ENCODE assay signal across 38 cellular contexts in genomic region chr10:3578682-3579081, GRCh38.
"Had no signal": no experiment of that assay in that cellular context is flagged by ENCODE, and none has a peak within 500 bp of the region (broad histone marks: within the 10 kb centered on the region; RNA-seq: fewer than 3 reads in every experiment).

No MANE protein-coding gene starts in this region.

- DNase-seq: activated effector memory CD4-positive, alpha-beta T cell treated with anti-CD3 and anti-CD28 coated beads, Interleukin-2, amount 50 U/mL, for 16 hours; activated effector memory CD4-positive, alpha-beta T cell treated with Interleukin-2 at 50 U/mL for 16 hours; activated gamma-delta T cell; activated gamma-delta T cell treated with Interleukin-2 at 50 U/mL for 16 hours; activated naive CD4-positive, alpha-beta T cell; activated naive CD4-positive, alpha-beta T cell treated with anti-CD3 and anti-CD28 coated beads, Interleukin-2, amount 50 U/mL, for 16 hours; activated naive CD4-positive, alpha-beta T cell treated with Interleukin-2 at 50 U/mL for 16 hours; activated naive CD8-positive, alpha-beta T cell treated with anti-CD3 and anti-CD28 coated beads for 36 hours; activated naive CD8-positive, alpha-beta T cell treated with anti-CD3 and anti-CD28 coated beads, Interleukin-2, amount 10 ng/mL, durations not matched to agents 7 days and 5 days; activated naive CD8-positive, alpha-beta T cell treated with anti-CD3 and anti-CD28 coated beads, Interleukin-2, amount 50 U/mL, for 24 hours; activated T-cell treated with anti-CD3 and anti-CD28 coated beads, Interleukin-2, amount 50 U/mL, for 1 hour; activated T-cell treated with anti-CD3 and anti-CD28 coated beads, Interleukin-2, amount 50 U/mL, for 24 hours; activated T-cell treated with anti-CD3 and anti-CD28 coated beads, Interleukin-2, amount 50 U/mL, for 4 hours; activated T-cell treated with anti-CD3 and anti-CD28 coated beads, Interleukin-2, amount 50 U/mL, for 48 hours; activated T-cell treated with anti-CD3 and anti-CD28 coated beads, Interleukin-2, amount 50 U/mL, for 72 hours; adrenal gland; amniotic stem cell; amygdala; anterior cingulate cortex; aorta; body of pancreas; brain microvascular endothelial cell; caudate nucleus; central memory CD4-positive, alpha-beta T cell; cerebellar nuclear complex had no signal

- H3K27me3 ChIP-seq: adrenal gland, ascending aorta, body of pancreas, brain microvascular endothelial cell, breast epithelium, cardiac muscle cell had no signal

- H3K27ac Mint-ChIP-seq: activated naive CD4-positive, alpha-beta T cell treated with anti-CD3 and anti-CD28 coated beads, Interleukin-2, amount 50 U/mL, for 24 hours; activated naive CD8-positive, alpha-beta T cell; activated naive CD8-positive, alpha-beta T cell treated with anti-CD3 and anti-CD28 coated beads for 36 hours; activated naive CD8-positive, alpha-beta T cell treated with anti-CD3 and anti-CD28 coated beads, Interleukin-2, amount 10 ng/mL, durations not matched to agents 7 days and 5 days; activated naive CD8-positive, alpha-beta T cell treated with anti-CD3 and anti-CD28 coated beads, Interleukin-2, amount 50 U/mL, for 24 hours; activated T-cell treated with anti-CD3 and anti-CD28 coated beads, Interleukin-2, amount 50 U/mL, for 24 hours; activated T-helper 1 cell treated with anti-CD3 and anti-CD28 coated beads, Interleukin-12 subunit alpha, Interleukin-12 subunit beta, Interleukin-2, Interleukin-4 antibody, amounts not matched to agents 30 ng/mL and 10 ng/mL and 1 ng/mL, durations not matched to agents 14 hours and 24 hours and 36 hours; activated T-helper 2 cell treated with anti-CD3 and anti-CD28 coated beads, Interferon-gamma antibody, Interleukin-2, Interleukin-4, amounts not matched to agents 10 μg/mL and 5 μg/mL and 100 μg/mL, durations not matched to agents 14 hours and 24 hours and 36 hours; brain had no signal

- H3K4me3 Mint-ChIP-seq: activated naive CD4-positive, alpha-beta T cell treated with anti-CD3 and anti-CD28 coated beads, Interleukin-2, amount 50 U/mL, for 24 hours; activated naive CD8-positive, alpha-beta T cell; activated naive CD8-positive, alpha-beta T cell treated with anti-CD3 and anti-CD28 coated beads for 36 hours; activated naive CD8-positive, alpha-beta T cell treated with anti-CD3 and anti-CD28 coated beads, Interleukin-2, amount 10 ng/mL, durations not matched to agents 7 days and 5 days; activated naive CD8-positive, alpha-beta T cell treated with anti-CD3 and anti-CD28 coated beads, Interleukin-2, amount 50 U/mL, for 24 hours; activated T-cell treated with anti-CD3 and anti-CD28 coated beads, Interleukin-2, amount 50 U/mL, for 24 hours; activated T-cell treated with anti-CD3 and anti-CD28 coated beads, Interleukin-2, amount 50 U/mL, for 4 hours; activated T-cell treated with anti-CD3 and anti-CD28 coated beads, Interleukin-2, amount 50 U/mL, for 72 hours; activated T-helper 1 cell treated with anti-CD3 and anti-CD28 coated beads, Interleukin-12 subunit alpha, Interleukin-12 subunit beta, Interleukin-2, Interleukin-4 antibody, amounts not matched to agents 30 ng/mL and 10 ng/mL and 1 ng/mL, durations not matched to agents 14 hours and 24 hours and 36 hours; activated T-helper 17 cell treated with anti-CD3 and anti-CD28 coated beads, Interleukin-2, amount 50 U/mL, for 72 hours; brain; central memory CD8-positive, alpha-beta T cell had no signal

- H3K9me3 ChIP-seq: adrenal gland, ascending aorta, body of pancreas, breast epithelium had no signal

- H3K36me3 Mint-ChIP-seq: activated naive CD4-positive, alpha-beta T cell treated with anti-CD3 and anti-CD28 coated beads, Interleukin-2, amount 50 U/mL, for 24 hours; activated naive CD4-positive, alpha-beta T cell treated with anti-CD3 and anti-CD28 coated beads, Interleukin-2, amount 50 U/mL, for 72 hours; activated naive CD8-positive, alpha-beta T cell; activated naive CD8-positive, alpha-beta T cell treated with anti-CD3 and anti-CD28 coated beads for 36 hours; activated naive CD8-positive, alpha-beta T cell treated with anti-CD3 and anti-CD28 coated beads, Interleukin-2, amount 10 ng/mL, durations not matched to agents 7 days and 5 days; brain had no signal

- H3K9me3 Mint-ChIP-seq: activated naive CD4-positive, alpha-beta T cell treated with anti-CD3 and anti-CD28 coated beads, Interleukin-2, amount 50 U/mL, for 24 hours; activated naive CD4-positive, alpha-beta T cell treated with anti-CD3 and anti-CD28 coated beads, Interleukin-2, amount 50 U/mL, for 72 hours; activated naive CD8-positive, alpha-beta T cell treated with anti-CD3 and anti-CD28 coated beads for 36 hours; activated naive CD8-positive, alpha-beta T cell treated with anti-CD3 and anti-CD28 coated beads, Interleukin-2, amount 10 ng/mL, durations not matched to agents 7 days and 5 days; activated naive CD8-positive, alpha-beta T cell treated with anti-CD3 and anti-CD28 coated beads, Interleukin-2, amount 50 U/mL, for 24 hours; activated T-cell treated with anti-CD3 and anti-CD28 coated beads, Interleukin-2, amount 50 U/mL, for 24 hours; activated T-cell treated with anti-CD3 and anti-CD28 coated beads, Interleukin-2, amount 50 U/mL, for 4 hours; activated T-cell treated with anti-CD3 and anti-CD28 coated beads, Interleukin-2, amount 50 U/mL, for 72 hours; activated T-helper 1 cell treated with anti-CD3 and anti-CD28 coated beads, Interleukin-12 subunit alpha, Interleukin-12 subunit beta, Interleukin-2, Interleukin-4 antibody, amounts not matched to agents 30 ng/mL and 10 ng/mL and 1 ng/mL, durations not matched to agents 14 hours and 24 hours and 36 hours; activated T-helper 17 cell treated with anti-CD3 and anti-CD28 coated beads, Interleukin-2, amount 50 U/mL, for 72 hours; activated T-helper 2 cell treated with anti-CD3 and anti-CD28 coated beads, Interferon-gamma antibody, Interleukin-2, Interleukin-4, amounts not matched to agents 10 μg/mL and 5 μg/mL and 100 μg/mL, durations not matched to agents 14 hours and 24 hours and 36 hours; brain; central memory CD8-positive, alpha-beta T cell had no signal

- FAIRE-seq: astrocyte, bronchial epithelial cell had no signal

- H3K4me1 Mint-ChIP-seq: activated naive CD8-positive, alpha-beta T cell treated with anti-CD3 and anti-CD28 coated beads for 36 hours; activated naive CD8-positive, alpha-beta T cell treated with anti-CD3 and anti-CD28 coated beads, Interleukin-2, amount 50 U/mL, for 24 hours; central memory CD8-positive, alpha-beta T cell had no signal

- H3K4me1 ChIP-seq: adrenal gland, ascending aorta, body of pancreas, breast epithelium had no signal

- H3K36me3 ChIP-seq: adrenal gland, ascending aorta, brain microvascular endothelial cell, breast epithelium, cardiac muscle cell had no signal

- H3K27me3 Mint-ChIP-seq: activated T-helper 17 cell treated with anti-CD3 and anti-CD28 coated beads, Interleukin-2, amount 50 U/mL, for 72 hours; brain had no signal

- H3K27ac ChIP-seq: adrenal gland, ascending aorta, body of pancreas, brain microvascular endothelial cell, breast epithelium, cardiac muscle cell had no signal

- ATAC-seq: activated naive CD4-positive, alpha-beta T cell treated with anti-CD3 and anti-CD28 coated beads, Interleukin-2, amount 50 U/mL, for 72 hours; activated naive CD8-positive, alpha-beta T cell treated with anti-CD3 and anti-CD28 coated beads, Interleukin-2, amount 50 U/mL, for 24 hours; activated T-cell treated with anti-CD3 and anti-CD28 coated beads, Interleukin-2, amount 50 U/mL, for 4 hours; activated T-cell treated with anti-CD3 and anti-CD28 coated beads, Interleukin-2, amount 50 U/mL, for 72 hours; activated T-helper 17 cell treated with anti-CD3 and anti-CD28 coated beads, Interleukin-2, amount 50 U/mL, for 72 hours; body of pancreas had no signal

- H3K4me3 ChIP-seq: adrenal gland, ascending aorta, body of pancreas, breast epithelium, cardiac muscle cell had no signal
